ENCODE assay signal across 16 cellular contexts in genomic region chr13:26968431-26969335, GRCh38.
DNase-seq lines count a peak whose midpoint lies in the region; ATAC-seq and TF ChIP-seq lines count a peak whose summit lies in the region.
"Had no signal": no experiment of that assay in that cellular context is flagged by ENCODE, and none has a peak within 500 bp of the region (broad histone marks: within the 10 kb centered on the region; RNA-seq: fewer than 3 reads in every experiment).

No MANE protein-coding gene starts in this region.

- CTCF ChIA-PET in Caco-2 (lab: Charles Lee): interaction anchor here (0.7 to 1.7 kb wide), 5 partner anchors 14 to 393 kb away, joined by 3 to 6 read pairs (median 4); no protein-coding TSS in a partner anchor

- H3K4me1 Mint-ChIP-seq in Caco-2 (ENCODE audit: low read depth, unreplicated experiment): peaks cover 80% of the 10 kb centered on the region
- peaks cover 57% of the 10 kb centered on the region for H3K4me1 Mint-ChIP-seq in nephron progenitor cell
- H3K4me1 Mint-ChIP-seq: CD14-positive monocyte had no signal

- TSS peak; percentile 83 for BruUV-seq in Caco-2 (replicated peaks; lab: Mats Ljungman, UMichigan)

- H3K4me1 ChIP-seq in Caco-2: peaks cover 76% of the 10 kb centered on the region
- peaks cover 66% of the 10 kb centered on the region for H3K4me1 ChIP-seq in Loucy (ENCODE audit: insufficient read depth, low read length, poor library complexity, severe bottlenecking)

- H3F3A ChIP-seq in Loucy (ENCODE audit: low read depth): 0 out of 2 replicates have a peak, but pooled peaks cover 4% of the 10 kb centered on the region

- peak overlapping the region; percentile 48 for H3K4me3 Mint-ChIP-seq in Caco-2 (ENCODE audit: unreplicated experiment)
- H3K4me3 Mint-ChIP-seq in nephron progenitor cell: no peak overlapping the region
- H3K4me3 Mint-ChIP-seq: activated CD4-positive, alpha-beta T cell treated with anti-CD3 and anti-CD28 coated beads, Interleukin-2, amount 10 ng/mL, durations not matched to agents 7 days and 5 days; CD14-positive monocyte; naive B cell; stimulated activated effector memory CD8-positive, alpha-beta T cell treated with anti-CD3 and anti-CD28 coated beads, Interleukin-12 subunit alpha, Interleukin-12 subunit beta, amount 100 ng/mL, for 72 hours had no signal

- H3K4me3 ChIP-seq in Caco-2 (ENCODE audit: low read depth, low read length) (no peak overlapping the region), Loucy (ENCODE audit: low read length, poor library complexity, severe bottlenecking) (no peak overlapping the region), coronary artery (no peak overlapping the region)
- H3K4me3 ChIP-seq: heart left ventricle had no signal

- DNase-seq in Caco-2 (peak; percentile 95 to 97), coronary artery (ENCODE audit: low spot score) (no peak), nephron progenitor cell (peak; percentile 43), hippocampal formation (lab: John Stamatoyannopoulos, UW) (no peak), KBM-7 (no peak)
- DNase-seq in activated CD4-positive, CD25-positive, alpha-beta regulatory T cell (lab: John Stamatoyannopoulos, UW): no peak
- DNase-seq: activated CD4-positive, alpha-beta T cell treated with anti-CD3 and anti-CD28 coated beads, Interleukin-2, amount 10 ng/mL, durations not matched to agents 7 days and 5 days; naive B cell; NCI-H2107 had no signal

- H3K79me2 ChIP-seq in Loucy (ENCODE audit: insufficient read depth, low read length): peaks cover 5% of the 10 kb centered on the region; the same call in 1 of the 2 replicates

- H3K27me3 ChIP-seq in Caco-2 (replicated peaks; ENCODE audit: control insufficient read depth, insufficient read depth, low read length): no peaks in the 10 kb centered on the region
- H3K27me3 ChIP-seq in Loucy (ENCODE audit: insufficient read depth, low read length, poor library complexity, severe bottlenecking): no peaks in the 10 kb centered on the region
- H3K27me3 ChIP-seq: heart left ventricle had no signal

- H3K9me3 Mint-ChIP-seq in Caco-2 (ENCODE audit: unreplicated experiment): peaks cover 9% of the 10 kb centered on the region
- no peaks in the 10 kb centered on the region for H3K9me3 Mint-ChIP-seq in nephron progenitor cell

- H3K9me3 ChIP-seq in Caco-2 (no peaks in the 10 kb centered on the region), Loucy (ENCODE audit: insufficient read depth, low read depth, low read length) (no peaks in the 10 kb centered on the region)
- H3K9me3 ChIP-seq: heart left ventricle had no signal

- intact Hi-C loops in Caco-2 (cut with micrococcal nuclease; ENCODE audit: unreplicated experiment): loop anchor here (1.0 to 10.0 kb wide), 5 partner anchors 10 to 656 kb away; partner anchors contain the start of genes LNX2 and POLR1D

- H3K27me3 Mint-ChIP-seq in Caco-2 (ENCODE audit: insufficient read depth, unreplicated experiment) (no peaks in the 10 kb centered on the region), nephron progenitor cell (ENCODE audit: low read depth, poor library complexity) (peaks cover 15% of the 10 kb centered on the region)
- H3K27me3 Mint-ChIP-seq: activated CD4-positive, alpha-beta T cell treated with anti-CD3 and anti-CD28 coated beads, Interleukin-2, amount 10 ng/mL, durations not matched to agents 7 days and 5 days had no signal

- peak overlapping the region; percentile 49 to 70 for H3K27ac ChIP-seq in coronary artery
- H3K27ac ChIP-seq: heart left ventricle had no signal

- POLR2A ChIA-PET in Caco-2 (lab: Charles Lee): interaction anchor here (1.0 to 2.0 kb wide), 4 partner anchors 11 to 17 kb away, joined by 3 to 7 read pairs (median 5); no protein-coding TSS in a partner anchor

- TF ChIP-seq CTCF in Caco-2 (IDR thresholded peaks at IDR 0.05; ENCODE audit: insufficient read depth in 1 of 2, low read depth in 1 of 2, low read length in 1 of 2, severe bottlenecking in 1 of 2, unreplicated experiment in 1 of 2) (no peak), Loucy (conservative IDR thresholded peaks at IDR 0.05; ENCODE audit: low read length) (no peak), coronary artery (IDR thresholded peaks at IDR 0.05) (no peak), nephron progenitor cell (IDR thresholded peaks at IDR 0.05) (no peak)

- H3K36me3 Mint-ChIP-seq in Caco-2 (ENCODE audit: insufficient read depth, unreplicated experiment): peaks cover 25% of the 10 kb centered on the region
- H3K36me3 Mint-ChIP-seq in nephron progenitor cell (ENCODE audit: low read depth): no peaks in the 10 kb centered on the region
- H3K36me3 Mint-ChIP-seq: activated naive CD4-positive, alpha-beta T cell treated with anti-CD3 and anti-CD28 coated beads, Interleukin-2, amount 50 U/mL, for 72 hours; CD14-positive monocyte; naive B cell; stimulated activated effector memory CD8-positive, alpha-beta T cell treated with anti-CD3 and anti-CD28 coated beads, Interleukin-12 subunit alpha, Interleukin-12 subunit beta, amount 100 ng/mL, for 72 hours had no signal

- 0 out of 2 replicates have a peak overlapping the region, but pooled peaks have one; percentile 14 for H2AFZ ChIP-seq in Loucy (ENCODE audit: low read length)

- H4K20me1 ChIP-seq in Loucy (ENCODE audit: insufficient read depth, low read length, poor library complexity, severe bottlenecking): no peaks in the 10 kb centered on the region

- H3K27ac Mint-ChIP-seq in Caco-2 (ENCODE audit: unreplicated experiment) (peak overlapping the region; percentile 92), nephron progenitor cell (peak overlapping the region; percentile 85)
- H3K27ac Mint-ChIP-seq: activated CD4-positive, alpha-beta T cell treated with anti-CD3 and anti-CD28 coated beads, Interleukin-2, amount 10 ng/mL, durations not matched to agents 7 days and 5 days; stimulated activated effector memory CD8-positive, alpha-beta T cell treated with anti-CD3 and anti-CD28 coated beads, Interleukin-12 subunit alpha, Interleukin-12 subunit beta, amount 100 ng/mL, for 72 hours had no signal

- in situ Hi-C loops in KBM-7 (cut with MboI; ENCODE audit: low pct_unique_long_range_greater_than_20kb, low sequenced_read_pairs): no loop called here

- no peaks in the 10 kb centered on the region for H3K9me2 ChIP-seq in Loucy (replicated peaks; ENCODE audit: low read depth, low read length)

- peak overlapping the region; percentile 45 for H3K4me2 ChIP-seq in Loucy (ENCODE audit: low read depth, low read length, poor library complexity, severe bottlenecking)

- peak overlapping the region; percentile 60 for H3K9ac ChIP-seq in Loucy (ENCODE audit: low read depth, low read length, poor library complexity, severe bottlenecking)

- no peak for ATAC-seq in GM21526 (IDR thresholded peaks at IDR 0.05; ENCODE audit: low FRiP score, unreplicated experiment)
- ATAC-seq: activated naive CD4-positive, alpha-beta T cell treated with anti-CD3 and anti-CD28 coated beads, Interleukin-2, amount 50 U/mL, for 72 hours; heart left ventricle; Right ventricle myocardium inferior; stimulated activated effector memory CD8-positive, alpha-beta T cell treated with anti-CD3 and anti-CD28 coated beads, Interleukin-12 subunit alpha, Interleukin-12 subunit beta, amount 100 ng/mL, for 72 hours had no signal

- no peaks in the 10 kb centered on the region for H3K36me3 ChIP-seq in Caco-2 (ENCODE audit: control insufficient read depth, insufficient read depth, low read length)
- H3K36me3 ChIP-seq in Loucy (ENCODE audit: insufficient read depth, low read length): no peaks in the 10 kb centered on the region
- H3K36me3 ChIP-seq: heart left ventricle had no signal

Comparison
In these comparisons a context has a peak if more than half of its experiments do, and no peak if none do; other contexts are left out.
1. DNase-seq: peak in Caco-2 (2 of 2) and nephron progenitor cell (single experiment); none in coronary artery (single experiment), hippocampal formation (0 of 2), KBM-7 (single experiment) and activated CD4-positive, CD25-positive, alpha-beta regulatory T cell (0 of 4).